1 cellular context compared by ENCODE assay signal in genomic region chr6:156634048-156634447, GRCh38.
TF ChIP-seq lines count a peak whose summit lies in the region.

No MANE protein-coding gene starts in this region.

TF ChIP-seq in GM12878, 131 proteins besides CTCF, POLR2A, EP300 and RAD21 (continued from another document):
- TF ChIP-seq ZBTB33 (IDR thresholded peaks at IDR 0.05) (no peak), SPI1 (IDR thresholded peaks at IDR 0.05; ENCODE audit: borderline replicate concordance, insufficient read depth, low read depth, low read length) (peak; percentile 55; the same call in 1 of the 2 replicates)
